Comparison of ENCODE assay signal across 8 cellular contexts in genomic region chr22:20115691-20116375, GRCh38. TPM values are rescaled to one million over a fixed set of nuclear protein-coding genes. Genes with fewer than 3 reads are reported as not detected.
A peak's percentile ranks its signal among the peaks of the same experiment; 100 is the strongest.
DNase-seq lines count a peak whose midpoint lies in the region; ATAC-seq and TF ChIP-seq lines count a peak whose summit lies in the region.

TSS of gene RANBP1 (plus strand) at chr22:20116104. CDS start at chr22:20116185, 81 bp downstream.

- POLR2A ChIA-PET in activated CD4-positive, alpha-beta memory T cell treated with anti-CD3 and anti-CD28 coated beads, Interleukin-2, amount 10 ng/mL, durations not matched to agents 7 days and 5 days (lab: Charles Lee) = interaction anchor here (0.9 to 5.5 kb wide), 8 partner anchors 9 to 95 kb away, joined by 3 to 56 read pairs (median 21); partner anchors contain the start of genes TANGO2 and ZDHHC8

- 68 to 75% (median 71%) methylated on average over 18 to 30 of the region's 30 CpGs for WGBS in heart left ventricle, 4 donors

- H3K36me3 Mint-ChIP-seq in activated CD4-positive, alpha-beta memory T cell treated with anti-CD3 and anti-CD28 coated beads, Interleukin-2, amount 10 ng/mL, durations not matched to agents 7 days and 5 days (ENCODE audit: low read depth) = peaks cover 60% of the 10 kb centered on the region

- no peak for TF ChIP-seq CTCF in heart left ventricle (IDR thresholded peaks at IDR 0.05)

- H3K27me3 ChIP-seq in H7 (ENCODE audit: control insufficient read depth, insufficient read depth, low read length) (no peaks in the 10 kb centered on the region), heart left ventricle (no peaks in the 10 kb centered on the region)

- H3K4me3 Mint-ChIP-seq in activated CD4-positive, alpha-beta memory T cell treated with anti-CD3 and anti-CD28 coated beads, Interleukin-2, amount 10 ng/mL, durations not matched to agents 7 days and 5 days = peak within 1 kb of the TSS; percentile 84

- H3K27me3 Mint-ChIP-seq in activated CD4-positive, alpha-beta memory T cell treated with anti-CD3 and anti-CD28 coated beads, Interleukin-2, amount 10 ng/mL, durations not matched to agents 7 days and 5 days = no peaks in the 10 kb centered on the region

- H3K4me3 ChIP-seq in H7 (ENCODE audit: insufficient read depth, low read depth, low read length) = peak within 1 kb of the TSS; percentile 94
- H3K4me3 ChIP-seq in heart left ventricle = peak within 1 kb of the TSS; percentile 61 to 99 (median 85)

- H3K27ac ChIP-seq in heart left ventricle = peak within 1 kb of the TSS; percentile 9 to 93 (median 86)

- ATAC-seq in heart left ventricle = no peak
- ATAC-seq in GM21619 (IDR thresholded peaks at IDR 0.05; ENCODE audit: unreplicated experiment) = no peak
- no peak for ATAC-seq in GM19395 (IDR thresholded peaks at IDR 0.05; ENCODE audit: unreplicated experiment)

- H3K9me3 ChIP-seq in heart left ventricle = no peaks in the 10 kb centered on the region

- H3K9me3 Mint-ChIP-seq in activated CD4-positive, alpha-beta memory T cell treated with anti-CD3 and anti-CD28 coated beads, Interleukin-2, amount 10 ng/mL, durations not matched to agents 7 days and 5 days = no peaks in the 10 kb centered on the region

- intact Hi-C loops in heart left ventricle (cut with DNase I) = loop anchor here in 5 of 10 donors (2.0 to 10.0 kb wide), 3 partner anchors 34 to 91 kb away; partner anchors contain the start of genes DGCR8 (in 3 of the 5) and TANGO2 (in 2 of the 5)
- intact Hi-C loops in head of caudate nucleus (cut with DNase I) = loop anchor here (2.0 kb wide), 1 partner anchor 37 kb away; no protein-coding TSS in a partner anchor

- H3K27ac Mint-ChIP-seq in activated CD4-positive, alpha-beta memory T cell treated with anti-CD3 and anti-CD28 coated beads, Interleukin-2, amount 10 ng/mL, durations not matched to agents 7 days and 5 days = peak within 1 kb of the TSS; percentile 90

- no peak for TF ChIP-seq POLR2A in heart left ventricle (IDR thresholded peaks at IDR 0.05)

- H3K4me1 ChIP-seq in heart left ventricle = peaks cover 0 to 63% (median 31%) of the 10 kb centered on the region in 12 donors

- CTCF ChIA-PET in activated CD4-positive, alpha-beta memory T cell treated with anti-CD3 and anti-CD28 coated beads, Interleukin-2, amount 10 ng/mL, durations not matched to agents 7 days and 5 days (lab: Charles Lee) = no interaction called here

- H3K36me3 ChIP-seq in H7 (replicated peaks; ENCODE audit: control insufficient read depth, insufficient read depth, low read length) (peaks cover 38% of the 10 kb centered on the region), heart left ventricle (peaks cover 0 to 68% (median 61%) of the 10 kb centered on the region in 9 donors)

- DNase-seq in H7 = peak; percentile 77
- DNase-seq in activated CD4-positive, alpha-beta memory T cell treated with anti-CD3 and anti-CD28 coated beads, Interleukin-2, amount 10 ng/mL, durations not matched to agents 7 days and 5 days = no peak
- peak in 2 of 5 donors; percentile 25 to 65 for DNase-seq in heart left ventricle
- no peak for DNase-seq in renal cortical epithelial cell (ENCODE audit: low read depth)
- no peak for DNase-seq in HPDE6-E6E7 (ENCODE audit: extremely low spot score)
- no peak for DNase-seq in head of caudate nucleus

- H3K4me1 Mint-ChIP-seq in activated CD4-positive, alpha-beta memory T cell treated with anti-CD3 and anti-CD28 coated beads, Interleukin-2, amount 10 ng/mL, durations not matched to agents 7 days and 5 days = peaks cover 53% of the 10 kb centered on the region

RNA-seq across cellular contexts. Expression of gene RANBP1, which starts in this region (rescaled TPM):
- total RNA-seq in H7 (2014; rRNA removed; shearing (Covaris generic)) = 564 and 664 TPM in 2 replicates
- total RNA-seq in activated CD4-positive, alpha-beta memory T cell treated with anti-CD3 and anti-CD28 coated beads, Interleukin-2, amount 10 ng/mL, durations not matched to agents 7 days and 5 days = 100 to 1,000 TPM; 176 to 181 TPM
- total RNA-seq in heart left ventricle = 10 to 100 TPM; 35.8 to 85.3 (median 41.5) TPM
- polyA plus RNA-seq in heart left ventricle = 10 to 100 TPM; 29.3 to 67.1 TPM
- total RNA-seq in renal cortical epithelial cell = 173 and 360 TPM in 2 replicates
